ENCODE assay signal across 1 cellular context in the genomic region with DNA sequence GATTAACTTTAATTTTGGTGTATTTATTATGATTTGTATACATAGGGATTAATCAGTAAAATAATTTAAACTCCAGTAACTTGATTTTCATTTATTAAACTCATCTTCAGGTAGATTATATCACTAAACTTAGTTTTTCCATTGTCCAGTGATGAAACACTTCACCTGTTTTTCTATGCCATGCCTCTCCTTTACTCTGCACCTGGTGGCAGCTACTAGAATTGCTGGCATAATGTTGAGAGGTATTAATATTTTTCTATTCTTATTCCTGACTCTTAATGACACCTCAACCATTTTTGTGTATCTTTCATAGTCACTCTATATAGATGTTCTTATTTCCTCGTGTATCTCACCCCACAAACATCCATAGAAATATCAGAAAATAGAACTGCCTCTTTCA.
TF ChIP-seq lines count a peak whose summit lies in the region.

No MANE protein-coding gene starts in this region.

TF ChIP-seq in liver, 16 proteins besides CTCF, POLR2A, EP300 and RAD21 (continued from another document):
- TF ChIP-seq HNF4G (IDR thresholded peaks at IDR 0.05) = no peak
TF ChIP-seq in liver: peak in this region for 0.
